ENCODE assay signal across 10 cellular contexts in the genomic region with DNA sequence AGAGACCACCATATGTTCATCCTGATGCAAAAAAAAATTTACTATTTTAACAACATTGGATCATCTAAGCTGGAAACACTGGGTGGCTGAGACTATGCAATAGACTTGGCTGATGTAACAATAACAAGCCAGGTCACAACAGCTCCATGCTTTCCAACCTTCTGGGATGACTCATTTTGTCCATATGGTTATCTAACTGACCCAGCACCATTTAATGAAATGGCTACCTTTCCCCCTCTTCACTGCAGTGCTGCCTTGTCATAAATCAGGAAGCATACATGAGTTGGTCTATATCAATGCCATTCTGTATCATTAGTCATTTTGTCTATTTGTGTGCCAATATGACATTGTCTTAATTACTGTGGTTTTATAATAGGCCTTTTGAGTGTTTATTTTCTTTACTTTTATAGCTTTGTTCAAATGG.
DNase-seq lines count a peak whose midpoint lies in the region; ATAC-seq, FAIRE-seq and TF ChIP-seq lines count a peak whose summit lies in the region.
"Had no signal": no experiment of that assay in that cellular context is flagged by ENCODE, and none has a peak within 500 bp of the region (broad histone marks: within the 10 kb centered on the region; RNA-seq: fewer than 3 reads in every experiment).

No MANE protein-coding gene starts in this region.

- H3K79me2 ChIP-seq in mesendoderm (ENCODE audit: control insufficient read depth, insufficient read depth, low read length), result no peaks in the 10 kb centered on the region

- H3K36me3 Mint-ChIP-seq in activated T-helper 1 cell treated with anti-CD3 and anti-CD28 coated beads, Interleukin-12 subunit alpha, Interleukin-12 subunit beta, Interleukin-2, Interleukin-4 antibody, amounts not matched to agents 30 ng/mL and 10 ng/mL and 1 ng/mL, durations not matched to agents 14 hours and 24 hours and 36 hours (ENCODE audit: low read depth), result peaks cover 1% of the 10 kb centered on the region

- no peak overlapping the region for H3K23ac ChIP-seq in mesendoderm (ENCODE audit: low read length)

- no peak overlapping the region for H2BK5ac ChIP-seq in mesendoderm (ENCODE audit: low read length)

- H3K36me3 ChIP-seq in bronchial epithelial cell (ENCODE audit: control insufficient read depth, insufficient read depth, low read length), result no peaks in the 10 kb centered on the region
- no peaks in the 10 kb centered on the region for H3K36me3 ChIP-seq in mesendoderm (ENCODE audit: control insufficient read depth, insufficient read depth, low read length)
- H3K36me3 ChIP-seq: transverse colon had no signal

- H3K27me3 ChIP-seq in bronchial epithelial cell (ENCODE audit: control insufficient read depth, insufficient read depth, low read length), result no peaks in the 10 kb centered on the region
- H3K27me3 ChIP-seq in mesendoderm (ENCODE audit: insufficient read depth, low read length, poor library complexity), result no peaks in the 10 kb centered on the region
- H3K27me3 ChIP-seq: transverse colon had no signal

- no peaks in the 10 kb centered on the region for H3K4me1 ChIP-seq in mesendoderm (ENCODE audit: control insufficient read depth, low read depth, low read length)
- H3K4me1 ChIP-seq: transverse colon had no signal

- H3K4me2 ChIP-seq in mesendoderm (ENCODE audit: low read length), result no peak overlapping the region

- H3K79me1 ChIP-seq in mesendoderm (ENCODE audit: low read length), result no peaks in the 10 kb centered on the region

- H4K5ac ChIP-seq in mesendoderm (ENCODE audit: low read length), result no peak overlapping the region

- ATAC-seq in HG03469 (IDR thresholded peaks at IDR 0.05; ENCODE audit: unreplicated experiment), result no peak

- H3K9ac ChIP-seq in mesendoderm (ENCODE audit: low read length), result no peak overlapping the region

- no peak for TF ChIP-seq CTCF in bronchial epithelial cell (IDR thresholded peaks at IDR 0.05; ENCODE audit: insufficient read depth, low read length, severe bottlenecking)
- no peak for TF ChIP-seq CTCF in GM13977 (IDR thresholded peaks at IDR 0.05; ENCODE audit: extremely low read depth, insufficient read depth, missing control alignments)

- H3K4me3 ChIP-seq in bronchial epithelial cell (ENCODE audit: low read depth, low read length), result no peak overlapping the region
- no peak overlapping the region for H3K4me3 ChIP-seq in mesendoderm (ENCODE audit: low read length)
- H3K4me3 ChIP-seq: transverse colon had no signal

- DNase-seq in DMS53 (lab: John Stamatoyannopoulos, UW) (peak; percentile 82), M059J (ENCODE audit: low read depth) (peak; percentile 97), bronchial epithelial cell (ENCODE audit: low read depth) (peak; percentile 83), mesendoderm (peak; percentile 17), superior temporal gyrus (ENCODE audit: extremely low spot score) (no peak), GM13977 (ENCODE audit: low spot score) (no peak)
- DNase-seq in activated T-helper 1 cell treated with anti-CD3 and anti-CD28 coated beads, Interleukin-12 subunit alpha, Interleukin-12 subunit beta, Interleukin-2, Interleukin-4 antibody, amounts not matched to agents 30 ng/mL and 10 ng/mL and 1 ng/mL, durations not matched to agents 14 hours and 24 hours and 36 hours (ENCODE audit: low spot score), result no peak
- DNase-seq: retina, transverse colon had no signal

- no peak for FAIRE-seq in bronchial epithelial cell (lab: Jason Lieb, UNC)

- H3K27ac Mint-ChIP-seq in activated T-helper 1 cell treated with anti-CD3 and anti-CD28 coated beads, Interleukin-12 subunit alpha, Interleukin-12 subunit beta, Interleukin-2, Interleukin-4 antibody, amounts not matched to agents 30 ng/mL and 10 ng/mL and 1 ng/mL, durations not matched to agents 14 hours and 24 hours and 36 hours, result no peak overlapping the region

- in situ Hi-C loops in GM13977 (cut with MboI; ENCODE audit: low pct_unique_long_range_greater_than_20kb, low sequenced_read_pairs, unreplicated experiment), result no loop called here

- H3K27ac ChIP-seq in mesendoderm (ENCODE audit: low read depth, low read length), result no peak overlapping the region
- H3K27ac ChIP-seq: transverse colon had no signal

- no peak overlapping the region for H3K18ac ChIP-seq in mesendoderm (ENCODE audit: low read length)

- no peak overlapping the region for H2AK5ac ChIP-seq in mesendoderm (ENCODE audit: low read length)

- no peak overlapping the region for H3K56ac ChIP-seq in mesendoderm (ENCODE audit: low read length)

- H3K27me3 Mint-ChIP-seq in activated T-helper 1 cell treated with anti-CD3 and anti-CD28 coated beads, Interleukin-12 subunit alpha, Interleukin-12 subunit beta, Interleukin-2, Interleukin-4 antibody, amounts not matched to agents 30 ng/mL and 10 ng/mL and 1 ng/mL, durations not matched to agents 14 hours and 24 hours and 36 hours (ENCODE audit: insufficient read depth), result no peaks in the 10 kb centered on the region

- no peaks in the 10 kb centered on the region for H3K4me1 Mint-ChIP-seq in activated T-helper 1 cell treated with anti-CD3 and anti-CD28 coated beads, Interleukin-12 subunit alpha, Interleukin-12 subunit beta, Interleukin-2, Interleukin-4 antibody, amounts not matched to agents 30 ng/mL and 10 ng/mL and 1 ng/mL, durations not matched to agents 14 hours and 24 hours and 36 hours (ENCODE audit: low read depth)

- H3K4ac ChIP-seq in mesendoderm (ENCODE audit: low read depth, low read length), result no peak overlapping the region

- H3K9me3 Mint-ChIP-seq in activated T-helper 1 cell treated with anti-CD3 and anti-CD28 coated beads, Interleukin-12 subunit alpha, Interleukin-12 subunit beta, Interleukin-2, Interleukin-4 antibody, amounts not matched to agents 30 ng/mL and 10 ng/mL and 1 ng/mL, durations not matched to agents 14 hours and 24 hours and 36 hours, result peaks cover 9% of the 10 kb centered on the region

- no peak overlapping the region for H2BK15ac ChIP-seq in mesendoderm (replicated peaks; ENCODE audit: low read depth)

- no peak overlapping the region for H3K4me3 Mint-ChIP-seq in activated T-helper 1 cell treated with anti-CD3 and anti-CD28 coated beads, Interleukin-12 subunit alpha, Interleukin-12 subunit beta, Interleukin-2, Interleukin-4 antibody, amounts not matched to agents 30 ng/mL and 10 ng/mL and 1 ng/mL, durations not matched to agents 14 hours and 24 hours and 36 hours

- H4K8ac ChIP-seq in mesendoderm (ENCODE audit: low read depth, low read length), result no peak overlapping the region

- intact Hi-C loops in activated T-helper 1 cell treated with anti-CD3 and anti-CD28 coated beads, Interleukin-12 subunit alpha, Interleukin-12 subunit beta, Interleukin-2, Interleukin-4 antibody, amounts not matched to agents 30 ng/mL and 10 ng/mL and 1 ng/mL, durations not matched to agents 14 hours and 24 hours and 36 hours (cut with micrococcal nuclease), result no loop called here

- H2BK120ac ChIP-seq in mesendoderm (ENCODE audit: low read depth, low read length), result no peak overlapping the region

Comparison
In these comparisons a context has a peak if more than half of its experiments do, and no peak if none do; other contexts are left out.
1. DNase-seq: peak in DMS53 (single experiment), M059J (single experiment), bronchial epithelial cell (single experiment) and mesendoderm (single experiment); none in activated T-helper 1 cell treated with anti-CD3 and anti-CD28 coated beads, Interleukin-12 subunit alpha, Interleukin-12 subunit beta, Interleukin-2, Interleukin-4 antibody, amounts not matched to agents 30 ng/mL and 10 ng/mL and 1 ng/mL, durations not matched to agents 14 hours and 24 hours and 36 hours (single experiment), superior temporal gyrus (single experiment) and GM13977 (single experiment).